20 cellular contexts compared by ENCODE assay signal in genomic region chr17:82374626-82375331, GRCh38. TPM values are rescaled to one million over a fixed set of nuclear protein-coding genes. Genes with fewer than 3 reads are reported as not detected.
"Had no signal": no experiment of that assay in that cellular context is flagged by ENCODE, and none has a peak within 500 bp of the region (broad histone marks: within the 10 kb centered on the region; RNA-seq: fewer than 3 reads in every experiment).

No MANE protein-coding gene starts in this region.

- H3K9me3 Mint-ChIP-seq: activated naive CD4-positive, alpha-beta T cell treated with anti-CD3 and anti-CD28 coated beads, Interleukin-2, amount 50 U/mL, for 24 hours; activated T-cell treated with anti-CD3 and anti-CD28 coated beads, Interleukin-2, amount 50 U/mL, for 24 hours; dendritic cell treated with granulocyte-macrophage colony-stimulating factor and Interleukin-4, amounts not matched to agents 40 ng/mL and 50 ng/mL, for 4 days; effector memory CD8-positive, alpha-beta T cell; stimulated activated naive CD8-positive, alpha-beta T cell treated with anti-CD3 and anti-CD28 coated beads, Interleukin-15, Interleukin-2, amounts not matched to agents 100 ng/mL and 50 ng/mL, for 24 hours; T-helper 2 cell treated with Interferon-gamma antibody and Interleukin-4, amounts not matched to agents 5 μg/mL and 100 μg/mL, for 36 hours had no signal

- ATAC-seq: activated CD4-positive, CD25-positive, alpha-beta regulatory T cell treated with anti-CD3 and anti-CD28 coated beads, Interleukin-2, amount 50 U/mL, for 24 hours; activated CD8-positive, alpha-beta memory T cell treated with anti-CD3 and anti-CD28 coated beads, Interleukin-2, amount 10 ng/mL, durations not matched to agents 7 days and 5 days; effector memory CD8-positive, alpha-beta T cell; pancreas; upper lobe of right lung had no signal

- H3K9me3 ChIP-seq: pancreas, upper lobe of right lung had no signal

- H3K4me3 Mint-ChIP-seq: activated CD8-positive, alpha-beta memory T cell treated with anti-CD3 and anti-CD28 coated beads, Interleukin-2, amount 10 ng/mL, durations not matched to agents 7 days and 5 days; activated naive CD4-positive, alpha-beta T cell treated with anti-CD3 and anti-CD28 coated beads, Interleukin-2, amount 50 U/mL, for 24 hours; activated T-cell treated with anti-CD3 and anti-CD28 coated beads, Interleukin-2, amount 50 U/mL, for 24 hours; dendritic cell treated with granulocyte-macrophage colony-stimulating factor and Interleukin-4, amounts not matched to agents 40 ng/mL and 50 ng/mL, for 4 days; effector memory CD8-positive, alpha-beta T cell; stimulated activated naive CD8-positive, alpha-beta T cell treated with anti-CD3 and anti-CD28 coated beads, Interleukin-15, Interleukin-2, amounts not matched to agents 100 ng/mL and 50 ng/mL, for 24 hours; T-helper 2 cell treated with Interferon-gamma antibody and Interleukin-4, amounts not matched to agents 5 μg/mL and 100 μg/mL, for 36 hours had no signal

- H3K36me3 Mint-ChIP-seq: activated CD8-positive, alpha-beta memory T cell treated with anti-CD3 and anti-CD28 coated beads, Interleukin-2, amount 10 ng/mL, durations not matched to agents 7 days and 5 days; activated naive CD4-positive, alpha-beta T cell treated with anti-CD3 and anti-CD28 coated beads, Interleukin-2, amount 50 U/mL, for 24 hours had no signal

- H3K27ac Mint-ChIP-seq: activated CD8-positive, alpha-beta memory T cell treated with anti-CD3 and anti-CD28 coated beads, Interleukin-2, amount 10 ng/mL, durations not matched to agents 7 days and 5 days; activated naive CD4-positive, alpha-beta T cell treated with anti-CD3 and anti-CD28 coated beads, Interleukin-2, amount 50 U/mL, for 24 hours; activated T-cell treated with anti-CD3 and anti-CD28 coated beads, Interleukin-2, amount 50 U/mL, for 24 hours; dendritic cell treated with granulocyte-macrophage colony-stimulating factor and Interleukin-4, amounts not matched to agents 40 ng/mL and 50 ng/mL, for 4 days; effector memory CD8-positive, alpha-beta T cell; stimulated activated naive CD8-positive, alpha-beta T cell treated with anti-CD3 and anti-CD28 coated beads, Interleukin-15, Interleukin-2, amounts not matched to agents 100 ng/mL and 50 ng/mL, for 24 hours; T-helper 2 cell treated with Interferon-gamma antibody and Interleukin-4, amounts not matched to agents 5 μg/mL and 100 μg/mL, for 36 hours had no signal

- DNase-seq: activated CD8-positive, alpha-beta memory T cell treated with anti-CD3 and anti-CD28 coated beads, Interleukin-2, amount 10 ng/mL, durations not matched to agents 7 days and 5 days; activated effector memory CD4-positive, alpha-beta T cell treated with Interleukin-2 at 50 U/mL for 16 hours; activated T-cell treated with anti-CD3 and anti-CD28 coated beads, Interleukin-2, amount 50 U/mL, for 24 hours; central memory CD4-positive, alpha-beta T cell; effector memory CD8-positive, alpha-beta T cell; kidney glomerular epithelial cell; stimulated activated CD4-positive, alpha-beta T cell treated with anti-CD3 and anti-CD28 coated beads, Interleukin-15, amount 100 ng/mL, for 24 hours; stimulated activated CD4-positive, alpha-beta T cell treated with anti-CD3 and anti-CD28 coated beads, Interleukin-4, amount 100 ng/mL, for 24 hours; upper lobe of right lung had no signal

- H3K36me3 ChIP-seq: pancreas, upper lobe of right lung had no signal

- H3K4me3 ChIP-seq: hepatocyte, pancreas, upper lobe of right lung had no signal

- H3K27ac ChIP-seq: hepatocyte, pancreas, upper lobe of right lung had no signal

RNA-seq across cellular contexts. Expression of gene UTS2R, which starts 3.2 kb away (rescaled TPM):
- total RNA-seq: epithelial cell of proximal tubule, lower leg skin, temporal lobe, upper lobe of right lung had no signal
- polyA plus RNA-seq: hepatocyte, neural cell, pancreas had no signal

RNA-seq across cellular contexts. Expression of gene TEX19, which starts 15.7 kb away (rescaled TPM):
- total RNA-seq: epithelial cell of proximal tubule, hepatocyte, lower leg skin, pancreas, temporal lobe, upper lobe of right lung had no signal
- polyA plus RNA-seq: hepatocyte, neural cell, pancreas had no signal

RNA-seq across cellular contexts. Expression of gene SECTM1, which starts 41.2 kb away (rescaled TPM):
- polyA plus RNA-seq: neural cell had no signal
